ENCODE assay signal across 12 cellular contexts in genomic region chr1:172360511-172360910, GRCh38. TPM values are rescaled to one million over a fixed set of nuclear protein-coding genes. Genes with fewer than 3 reads are reported as not detected.
DNase-seq lines count a peak whose midpoint lies in the region; ATAC-seq, FAIRE-seq and TF ChIP-seq lines count a peak whose summit lies in the region.
"Had no signal": no experiment of that assay in that cellular context is flagged by ENCODE, and none has a peak within 500 bp of the region (broad histone marks: within the 10 kb centered on the region; RNA-seq: fewer than 3 reads in every experiment).

No MANE protein-coding gene starts in this region.

- no peak overlapping the region for H3K9ac ChIP-seq in endothelial cell of umbilical vein (replicated peaks; ENCODE audit: extremely low read depth, insufficient read depth, low read length)
- H3K9ac ChIP-seq in rectal smooth muscle tissue (ENCODE audit: low read length): no peak overlapping the region

- no peak for TF ChIP-seq CTCF in endothelial cell of umbilical vein (IDR thresholded peaks at IDR 0.05; ENCODE audit: extremely low read depth in 1 of 2, insufficient read depth in 1 of 2, low read depth in 1 of 2, low read length in 2 of 2)

- POLR2A ChIA-PET in endothelial cell of umbilical vein (lab: Charles Lee): interaction anchor here (1.7 kb wide), 1 partner anchor 16 kb away, joined by 7 read pairs; no protein-coding TSS in a partner anchor

- peaks cover 48% of the 10 kb centered on the region for H3K4me1 ChIP-seq in endothelial cell of umbilical vein (ENCODE audit: control insufficient read depth, extremely low read depth, insufficient read depth, low read length)
- peaks cover 36% of the 10 kb centered on the region for H3K4me1 ChIP-seq in rectal smooth muscle tissue (ENCODE audit: control insufficient read depth, insufficient read depth, low read length)

- CTCF ChIA-PET in endothelial cell of umbilical vein (lab: Charles Lee): interaction anchor here (2.7 to 3.5 kb wide), 4 partner anchors 37 to 358 kb away, joined by 10 to 36 read pairs (median 24); no protein-coding TSS in a partner anchor

- intact Hi-C loops in endothelial cell of umbilical vein (cut with micrococcal nuclease) (no loop called here), posterior cingulate gyrus (cut with DNase I) (no loop called here)

- ATAC-seq in HG03457 (IDR thresholded peaks at IDR 0.05; ENCODE audit: unreplicated experiment): no peak

- no peak for TF ChIP-seq POLR2A in GM12891 (IDR thresholded peaks at IDR 0.05; ENCODE audit: low read depth, low read length)
- TF ChIP-seq POLR2A in endothelial cell of umbilical vein (IDR thresholded peaks at IDR 0.05; ENCODE audit: low read depth, low read length): no peak

- DNase-seq in GM12891 (ENCODE audit: insufficient read length, low spot score): no peak
- peak; percentile 99 for DNase-seq in NCI-H526 (lab: John Stamatoyannopoulos, UW)
- peak; percentile 19 for DNase-seq in endothelial cell of umbilical vein (ENCODE audit: low read depth, low spot score)
- DNase-seq in posterior cingulate gyrus: no peak
- DNase-seq in stimulated activated CD4-positive, alpha-beta T cell treated with anti-CD3 and anti-CD28 coated beads, Interleukin-4, amount 100 ng/mL, for 1 hour: no peak
- DNase-seq in T-helper 2 cell: no peak
- DNase-seq: amniotic stem cell, head of caudate nucleus, NCI-H446 had no signal

- no peaks in the 10 kb centered on the region for H3K9me3 ChIP-seq in endothelial cell of umbilical vein (replicated peaks; ENCODE audit: control insufficient read depth, insufficient read depth, low read length)

- no TSS peak for BruUV-seq in endothelial cell of umbilical vein (replicated peaks; lab: Mats Ljungman, UMichigan)

- H3K27ac ChIP-seq in endothelial cell of umbilical vein (ENCODE audit: insufficient read depth, low read depth, low read length): no peak overlapping the region
- H3K27ac ChIP-seq in rectal smooth muscle tissue (ENCODE audit: low read depth, low read length): peak overlapping the region; percentile 5

- H2AFZ ChIP-seq in endothelial cell of umbilical vein (ENCODE audit: low read depth, low read length): no peak overlapping the region

- H3K79me2 ChIP-seq in endothelial cell of umbilical vein (ENCODE audit: control insufficient read depth, insufficient read depth, low read length): no peaks in the 10 kb centered on the region

- H3K36me3 ChIP-seq in endothelial cell of umbilical vein (ENCODE audit: control insufficient read depth in 2 of 2, extremely low read depth in 1 of 2, insufficient read depth in 2 of 2, low read length in 2 of 2) (no peaks in the 10 kb centered on the region), rectal smooth muscle tissue (ENCODE audit: control insufficient read depth, insufficient read depth, low read length) (no peaks in the 10 kb centered on the region)

- dilution Hi-C loops in endothelial cell of umbilical vein (cut with MboI; ENCODE audit: extremely low pct_ligation_motif_present, low sequenced_read_pairs): no loop called here

- H3K9me1 ChIP-seq in endothelial cell of umbilical vein (replicated peaks; ENCODE audit: control insufficient read depth, extremely low read depth, insufficient read depth, low read length): no peaks in the 10 kb centered on the region

- no peaks in the 10 kb centered on the region for H3K27me3 ChIP-seq in endothelial cell of umbilical vein (ENCODE audit: control insufficient read depth in 2 of 2, insufficient read depth in 2 of 2, low read length in 2 of 2)
- no peaks in the 10 kb centered on the region for H3K27me3 ChIP-seq in rectal smooth muscle tissue (ENCODE audit: control insufficient read depth, insufficient read depth, low read length)

- H4K20me1 ChIP-seq in endothelial cell of umbilical vein (replicated peaks; ENCODE audit: control insufficient read depth, extremely low read depth, insufficient read depth, low read length): no peaks in the 10 kb centered on the region

- no peak overlapping the region for H3K4me2 ChIP-seq in endothelial cell of umbilical vein (ENCODE audit: insufficient read depth, low read length)

- no peak overlapping the region for H3K4me3 ChIP-seq in endothelial cell of umbilical vein (replicated peaks in 1 of 3; ENCODE audit: insufficient read depth in 1 of 3, low read depth in 1 of 3, low read length in 3 of 3)
- H3K4me3 ChIP-seq in rectal smooth muscle tissue (ENCODE audit: low read length): no peak overlapping the region

- FAIRE-seq in GM12891 (lab: Jason Lieb, UNC) (peak; percentile 41), endothelial cell of umbilical vein (lab: Jason Lieb, UNC) (no peak)

TF ChIP-seq in GM12891, 5 proteins besides CTCF, POLR2A, EP300 and RAD21:
- TF ChIP-seq TAF1 (IDR thresholded peaks at IDR 0.05; ENCODE audit: low read depth, low read length): no peak
- no peak for TF ChIP-seq POLR2AphosphoS5 (IDR thresholded peaks at IDR 0.05; ENCODE audit: low read depth, low read length)

TF ChIP-seq in endothelial cell of umbilical vein, 7 proteins besides CTCF, POLR2A, EP300 and RAD21:
- TF ChIP-seq POLR2AphosphoS5 (IDR thresholded peaks at IDR 0.05; ENCODE audit: insufficient read depth, low read depth, low read length): no peak
- no peak for TF ChIP-seq EZH2 (IDR thresholded peaks at IDR 0.05; ENCODE audit: borderline replicate concordance, low read depth, low read length, severe bottlenecking)
- TF ChIP-seq MYC (IDR thresholded peaks at IDR 0.05; ENCODE audit: low read depth, low read length): no peak
- no peak for TF ChIP-seq FOS (IDR thresholded peaks at IDR 0.05; ENCODE audit: borderline replicate concordance, insufficient read depth, low read length)
- TF ChIP-seq GATA2 (IDR thresholded peaks at IDR 0.05; ENCODE audit: insufficient read depth, insufficient read length, low read depth, low read length): no peak
- no peak for TF ChIP-seq JUN (IDR thresholded peaks at IDR 0.05; ENCODE audit: borderline replicate concordance, insufficient read depth, insufficient read length, low read depth)
- no peak for TF ChIP-seq MAX (IDR thresholded peaks at IDR 0.05; ENCODE audit: insufficient read depth, insufficient read length)

RNA-seq across cellular contexts. Expression of gene C1orf105, which starts 60.0 kb away (rescaled TPM):
- not detected for polyA plus RNA-seq in GM12891 (2012; ENCODE audit: low read depth, missing spikeins)
- total RNA-seq in endothelial cell of umbilical vein: not detected in 2 replicates
- polyA plus RNA-seq in endothelial cell of umbilical vein: not detected in 2 replicates
- not detected in 2 replicates for polyA plus RNA-seq in endothelial cell of umbilical vein (2011; cell fraction: cytosol; rRNA removed)
- polyA plus RNA-seq in endothelial cell of umbilical vein (2011; cell fraction: nucleus; rRNA removed): not detected in 2 replicates
- not detected in 2 replicates for polyA plus RNA-seq in endothelial cell of umbilical vein (2012)
- polyA minus RNA-seq in endothelial cell of umbilical vein: not detected in 2 replicates
- polyA minus RNA-seq in endothelial cell of umbilical vein (2011; cell fraction: cytosol; rRNA and poly(A)+ RNA removed): not detected
- polyA minus RNA-seq in endothelial cell of umbilical vein (2011; cell fraction: nucleus; rRNA and poly(A)+ RNA removed): not detected in 2 replicates
- total RNA-seq: temporal lobe had no signal

Comparison
In these comparisons a context has a peak if more than half of its experiments do, and no peak if none do; other contexts are left out.
1. DNase-seq: peak in NCI-H526 (2 of 2) and endothelial cell of umbilical vein (single experiment); none in GM12891 (single experiment), posterior cingulate gyrus (0 of 10), stimulated activated CD4-positive, alpha-beta T cell treated with anti-CD3 and anti-CD28 coated beads, Interleukin-4, amount 100 ng/mL, for 1 hour (single experiment) and T-helper 2 cell (0 of 5).